ENCODE assay signal across 1 cellular context in the genomic region with DNA sequence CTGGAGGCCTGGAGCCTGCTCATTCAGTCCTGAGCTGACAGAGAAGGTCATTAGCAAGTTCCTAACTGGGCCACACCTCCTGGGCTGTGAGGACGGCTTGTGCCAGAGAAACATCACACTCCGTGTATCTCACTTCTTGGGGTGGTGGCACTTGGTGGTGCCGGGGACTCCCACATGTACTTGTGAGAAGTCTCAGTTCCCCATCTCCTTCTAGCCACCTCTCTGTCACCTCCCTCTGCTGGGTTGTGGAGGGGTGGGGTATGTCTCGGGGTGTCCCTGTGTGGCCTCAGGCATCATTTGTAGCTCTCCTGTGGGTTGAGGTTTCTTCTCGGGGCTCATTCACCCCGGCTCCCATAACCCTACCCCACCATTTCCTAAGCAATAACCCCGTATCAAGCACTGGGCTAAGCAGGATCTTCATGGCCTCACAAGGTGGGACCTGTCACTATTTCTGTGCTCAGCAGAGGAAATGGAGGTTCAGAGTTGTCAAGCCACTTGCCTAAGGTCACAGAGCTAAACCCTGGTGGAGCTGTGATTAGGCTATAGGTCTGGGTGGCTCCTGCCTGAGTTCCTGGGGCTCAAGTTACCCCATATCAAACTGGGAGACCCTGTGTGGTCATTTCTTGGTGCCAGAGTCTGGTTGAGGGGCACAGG.
A peak's percentile ranks its signal among the peaks of the same experiment; 100 is the strongest.
TF ChIP-seq lines count a peak whose summit lies in the region.

No MANE protein-coding gene starts in this region.

TF ChIP-seq in GM12878, 131 proteins besides CTCF, POLR2A, EP300 and RAD21 (continued from another document and continues in another):
- TF ChIP-seq, protein P1, sequence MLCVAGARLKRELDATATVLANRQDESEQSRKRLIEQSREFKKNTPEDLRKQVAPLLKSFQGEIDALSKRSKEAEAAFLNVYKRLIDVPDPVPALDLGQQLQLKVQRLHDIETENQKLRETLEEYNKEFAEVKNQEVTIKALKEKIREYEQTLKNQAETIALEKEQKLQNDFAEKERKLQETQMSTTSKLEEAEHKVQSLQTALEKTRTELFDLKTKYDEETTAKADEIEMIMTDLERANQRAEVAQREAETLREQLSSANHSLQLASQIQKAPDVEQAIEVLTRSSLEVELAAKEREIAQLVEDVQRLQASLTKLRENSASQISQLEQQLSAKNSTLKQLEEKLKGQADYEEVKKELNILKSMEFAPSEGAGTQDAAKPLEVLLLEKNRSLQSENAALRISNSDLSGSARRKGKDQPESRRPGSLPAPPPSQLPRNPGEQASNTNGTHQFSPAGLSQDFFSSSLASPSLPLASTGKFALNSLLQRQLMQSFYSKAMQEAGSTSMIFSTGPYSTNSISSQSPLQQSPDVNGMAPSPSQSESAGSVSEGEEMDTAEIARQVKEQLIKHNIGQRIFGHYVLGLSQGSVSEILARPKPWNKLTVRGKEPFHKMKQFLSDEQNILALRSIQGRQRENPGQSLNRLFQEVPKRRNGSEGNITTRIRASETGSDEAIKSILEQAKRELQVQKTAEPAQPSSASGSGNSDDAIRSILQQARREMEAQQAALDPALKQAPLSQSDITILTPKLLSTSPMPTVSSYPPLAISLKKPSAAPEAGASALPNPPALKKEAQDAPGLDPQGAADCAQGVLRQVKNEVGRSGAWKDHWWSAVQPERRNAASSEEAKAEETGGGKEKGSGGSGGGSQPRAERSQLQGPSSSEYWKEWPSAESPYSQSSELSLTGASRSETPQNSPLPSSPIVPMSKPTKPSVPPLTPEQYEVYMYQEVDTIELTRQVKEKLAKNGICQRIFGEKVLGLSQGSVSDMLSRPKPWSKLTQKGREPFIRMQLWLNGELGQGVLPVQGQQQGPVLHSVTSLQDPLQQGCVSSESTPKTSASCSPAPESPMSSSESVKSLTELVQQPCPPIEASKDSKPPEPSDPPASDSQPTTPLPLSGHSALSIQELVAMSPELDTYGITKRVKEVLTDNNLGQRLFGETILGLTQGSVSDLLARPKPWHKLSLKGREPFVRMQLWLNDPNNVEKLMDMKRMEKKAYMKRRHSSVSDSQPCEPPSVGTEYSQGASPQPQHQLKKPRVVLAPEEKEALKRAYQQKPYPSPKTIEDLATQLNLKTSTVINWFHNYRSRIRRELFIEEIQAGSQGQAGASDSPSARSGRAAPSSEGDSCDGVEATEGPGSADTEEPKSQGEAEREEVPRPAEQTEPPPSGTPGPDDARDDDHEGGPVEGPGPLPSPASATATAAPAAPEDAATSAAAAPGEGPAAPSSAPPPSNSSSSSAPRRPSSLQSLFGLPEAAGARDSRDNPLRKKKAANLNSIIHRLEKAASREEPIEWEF (IDR thresholded peaks at IDR 0.05; ENCODE audit: insufficient replicate concordance, low read depth, low read length), result no peak
- TF ChIP-seq RAD51 (IDR thresholded peaks at IDR 0.05) (no peak), FOS (IDR thresholded peaks at IDR 0.05; ENCODE audit: borderline replicate concordance, extremely low read depth, insufficient read length) (no peak), PAX8 (IDR thresholded peaks at IDR 0.05) (no peak), ATF7 (IDR thresholded peaks at IDR 0.05; ENCODE audit: low read depth) (peak; percentile 63), PAX5 (IDR thresholded peaks at IDR 0.05; ENCODE audit: borderline replicate concordance, low read depth, low read length) (peak; percentile 65; the same call in 1 of the 2 replicates), CBFB (IDR thresholded peaks at IDR 0.05; ENCODE audit: low read depth) (peak; percentile 37; the same call in 1 of the 2 replicates), BCL11A (IDR thresholded peaks at IDR 0.05; ENCODE audit: low read depth, low read length) (peak; percentile 55), IRF5 (IDR thresholded peaks at IDR 0.05; ENCODE audit: borderline replicate concordance) (no peak), ATF2 (IDR thresholded peaks at IDR 0.05; ENCODE audit: low read length) (peak; percentile 37; the same call in 1 of the 2 replicates), EED (IDR thresholded peaks at IDR 0.05; ENCODE audit: low read depth) (peak; percentile 24; the same call in 1 of the 2 replicates), NFXL1 (IDR thresholded peaks at IDR 0.05; ENCODE audit: borderline replicate concordance) (peak; percentile 39; the same call in 1 of the 2 replicates), ZNF217 (IDR thresholded peaks at IDR 0.05) (peak; percentile 24; the same call in 1 of the 2 replicates), SPI1 (IDR thresholded peaks at IDR 0.05; ENCODE audit: borderline replicate concordance, insufficient read depth, low read depth, low read length) (peak; percentile 97), BRCA1 (IDR thresholded peaks at IDR 0.05; ENCODE audit: low read depth, low read length) (no peak), IKZF1 (conservative IDR thresholded peaks at IDR 0.05) (peak; percentile 66), SKIL (IDR thresholded peaks at IDR 0.05; ENCODE audit: low read depth, poor library complexity, severe bottlenecking) (peak; percentile 38), IRF4 (IDR thresholded peaks at IDR 0.05; ENCODE audit: low read depth, low read length) (peak; percentile 93), ZNF207 (IDR thresholded peaks at IDR 0.05; ENCODE audit: borderline replicate concordance) (peak; percentile 48; the same call in 1 of the 2 replicates), RUNX3 (IDR thresholded peaks at IDR 0.05; ENCODE audit: low read length) (peak; percentile 79), RCOR1 (conservative IDR thresholded peaks at IDR 0.05; ENCODE audit: low read depth, low read length) (0 out of 2 replicates have a peak, but pooled peaks have one; percentile 58), RELA (IDR thresholded peaks at IDR 0.05; ENCODE audit: borderline replicate concordance, partially characterized antibody) (peak; percentile 26), NBN (IDR thresholded peaks at IDR 0.05) (peak; percentile 90), CREB1 (IDR thresholded peaks at IDR 0.05; ENCODE audit: low read depth) (0 out of 2 replicates have a peak, but pooled peaks have one; percentile 31), MTA2 (IDR thresholded peaks at IDR 0.05; ENCODE audit: low read depth) (peak; percentile 82), NFIC (IDR thresholded peaks at IDR 0.05; ENCODE audit: low read depth, low read length) (no peak), NR2F1 (conservative IDR thresholded peaks at IDR 0.05) (peak; percentile 16; the same call in 1 of the 2 replicates), BHLHE40 (IDR thresholded peaks at IDR 0.05; ENCODE audit: borderline replicate concordance in 1 of 2, low read depth in 2 of 2, low read length in 1 of 2) (peak; percentile 56 to 81; a peak in 3 of 4 replicates)
- TF ChIP-seq, protein P2, sequence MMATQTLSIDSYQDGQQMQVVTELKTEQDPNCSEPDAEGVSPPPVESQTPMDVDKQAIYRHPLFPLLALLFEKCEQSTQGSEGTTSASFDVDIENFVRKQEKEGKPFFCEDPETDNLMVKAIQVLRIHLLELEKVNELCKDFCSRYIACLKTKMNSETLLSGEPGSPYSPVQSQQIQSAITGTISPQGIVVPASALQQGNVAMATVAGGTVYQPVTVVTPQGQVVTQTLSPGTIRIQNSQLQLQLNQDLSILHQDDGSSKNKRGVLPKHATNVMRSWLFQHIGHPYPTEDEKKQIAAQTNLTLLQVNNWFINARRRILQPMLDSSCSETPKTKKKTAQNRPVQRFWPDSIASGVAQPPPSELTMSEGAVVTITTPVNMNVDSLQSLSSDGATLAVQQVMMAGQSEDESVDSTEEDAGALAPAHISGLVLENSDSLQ (IDR thresholded peaks at IDR 0.05), result 0 out of 2 replicates have a peak, but pooled peaks have one; percentile 24
- TF ChIP-seq, protein P3, sequence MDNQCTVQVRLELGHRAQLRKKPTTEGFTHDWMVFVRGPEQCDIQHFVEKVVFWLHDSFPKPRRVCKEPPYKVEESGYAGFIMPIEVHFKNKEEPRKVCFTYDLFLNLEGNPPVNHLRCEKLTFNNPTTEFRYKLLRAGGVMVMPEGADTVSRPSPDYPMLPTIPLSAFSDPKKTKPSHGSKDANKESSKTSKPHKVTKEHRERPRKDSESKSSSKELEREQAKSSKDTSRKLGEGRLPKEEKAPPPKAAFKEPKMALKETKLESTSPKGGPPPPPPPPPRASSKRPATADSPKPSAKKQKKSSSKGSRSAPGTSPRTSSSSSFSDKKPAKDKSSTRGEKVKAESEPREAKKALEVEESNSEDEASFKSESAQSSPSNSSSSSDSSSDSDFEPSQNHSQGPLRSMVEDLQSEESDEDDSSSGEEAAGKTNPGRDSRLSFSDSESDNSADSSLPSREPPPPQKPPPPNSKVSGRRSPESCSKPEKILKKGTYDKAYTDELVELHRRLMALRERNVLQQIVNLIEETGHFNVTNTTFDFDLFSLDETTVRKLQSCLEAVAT (IDR thresholded peaks at IDR 0.05), result 0 out of 2 replicates have a peak, but pooled peaks have one; percentile 40
- TF ChIP-seq, protein P4, sequence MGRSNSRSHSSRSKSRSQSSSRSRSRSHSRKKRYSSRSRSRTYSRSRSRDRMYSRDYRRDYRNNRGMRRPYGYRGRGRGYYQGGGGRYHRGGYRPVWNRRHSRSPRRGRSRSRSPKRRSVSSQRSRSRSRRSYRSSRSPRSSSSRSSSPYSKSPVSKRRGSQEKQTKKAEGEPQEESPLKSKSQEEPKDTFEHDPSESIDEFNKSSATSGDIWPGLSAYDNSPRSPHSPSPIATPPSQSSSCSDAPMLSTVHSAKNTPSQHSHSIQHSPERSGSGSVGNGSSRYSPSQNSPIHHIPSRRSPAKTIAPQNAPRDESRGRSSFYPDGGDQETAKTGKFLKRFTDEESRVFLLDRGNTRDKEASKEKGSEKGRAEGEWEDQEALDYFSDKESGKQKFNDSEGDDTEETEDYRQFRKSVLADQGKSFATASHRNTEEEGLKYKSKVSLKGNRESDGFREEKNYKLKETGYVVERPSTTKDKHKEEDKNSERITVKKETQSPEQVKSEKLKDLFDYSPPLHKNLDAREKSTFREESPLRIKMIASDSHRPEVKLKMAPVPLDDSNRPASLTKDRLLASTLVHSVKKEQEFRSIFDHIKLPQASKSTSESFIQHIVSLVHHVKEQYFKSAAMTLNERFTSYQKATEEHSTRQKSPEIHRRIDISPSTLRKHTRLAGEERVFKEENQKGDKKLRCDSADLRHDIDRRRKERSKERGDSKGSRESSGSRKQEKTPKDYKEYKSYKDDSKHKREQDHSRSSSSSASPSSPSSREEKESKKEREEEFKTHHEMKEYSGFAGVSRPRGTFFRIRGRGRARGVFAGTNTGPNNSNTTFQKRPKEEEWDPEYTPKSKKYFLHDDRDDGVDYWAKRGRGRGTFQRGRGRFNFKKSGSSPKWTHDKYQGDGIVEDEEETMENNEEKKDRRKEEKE (IDR thresholded peaks at IDR 0.05), result no peak
- TF ChIP-seq, protein P5, sequence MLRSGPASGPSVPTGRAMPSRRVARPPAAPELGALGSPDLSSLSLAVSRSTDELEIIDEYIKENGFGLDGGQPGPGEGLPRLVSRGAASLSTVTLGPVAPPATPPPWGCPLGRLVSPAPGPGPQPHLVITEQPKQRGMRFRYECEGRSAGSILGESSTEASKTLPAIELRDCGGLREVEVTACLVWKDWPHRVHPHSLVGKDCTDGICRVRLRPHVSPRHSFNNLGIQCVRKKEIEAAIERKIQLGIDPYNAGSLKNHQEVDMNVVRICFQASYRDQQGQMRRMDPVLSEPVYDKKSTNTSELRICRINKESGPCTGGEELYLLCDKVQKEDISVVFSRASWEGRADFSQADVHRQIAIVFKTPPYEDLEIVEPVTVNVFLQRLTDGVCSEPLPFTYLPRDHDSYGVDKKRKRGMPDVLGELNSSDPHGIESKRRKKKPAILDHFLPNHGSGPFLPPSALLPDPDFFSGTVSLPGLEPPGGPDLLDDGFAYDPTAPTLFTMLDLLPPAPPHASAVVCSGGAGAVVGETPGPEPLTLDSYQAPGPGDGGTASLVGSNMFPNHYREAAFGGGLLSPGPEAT (IDR thresholded peaks at IDR 0.05; ENCODE audit: low read depth), result peak; percentile 85
- TF ChIP-seq, protein P6, sequence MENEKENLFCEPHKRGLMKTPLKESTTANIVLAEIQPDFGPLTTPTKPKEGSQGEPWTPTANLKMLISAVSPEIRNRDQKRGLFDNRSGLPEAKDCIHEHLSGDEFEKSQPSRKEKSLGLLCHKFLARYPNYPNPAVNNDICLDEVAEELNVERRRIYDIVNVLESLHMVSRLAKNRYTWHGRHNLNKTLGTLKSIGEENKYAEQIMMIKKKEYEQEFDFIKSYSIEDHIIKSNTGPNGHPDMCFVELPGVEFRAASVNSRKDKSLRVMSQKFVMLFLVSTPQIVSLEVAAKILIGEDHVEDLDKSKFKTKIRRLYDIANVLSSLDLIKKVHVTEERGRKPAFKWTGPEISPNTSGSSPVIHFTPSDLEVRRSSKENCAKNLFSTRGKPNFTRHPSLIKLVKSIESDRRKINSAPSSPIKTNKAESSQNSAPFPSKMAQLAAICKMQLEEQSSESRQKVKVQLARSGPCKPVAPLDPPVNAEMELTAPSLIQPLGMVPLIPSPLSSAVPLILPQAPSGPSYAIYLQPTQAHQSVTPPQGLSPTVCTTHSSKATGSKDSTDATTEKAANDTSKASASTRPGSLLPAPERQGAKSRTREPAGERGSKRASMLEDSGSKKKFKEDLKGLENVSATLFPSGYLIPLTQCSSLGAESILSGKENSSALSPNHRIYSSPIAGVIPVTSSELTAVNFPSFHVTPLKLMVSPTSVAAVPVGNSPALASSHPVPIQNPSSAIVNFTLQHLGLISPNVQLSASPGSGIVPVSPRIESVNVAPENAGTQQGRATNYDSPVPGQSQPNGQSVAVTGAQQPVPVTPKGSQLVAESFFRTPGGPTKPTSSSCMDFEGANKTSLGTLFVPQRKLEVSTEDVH (IDR thresholded peaks at IDR 0.05; ENCODE audit: low read depth, partially characterized antibody), result no peak
